9 cellular contexts compared by ENCODE assay signal in the genomic region with DNA sequence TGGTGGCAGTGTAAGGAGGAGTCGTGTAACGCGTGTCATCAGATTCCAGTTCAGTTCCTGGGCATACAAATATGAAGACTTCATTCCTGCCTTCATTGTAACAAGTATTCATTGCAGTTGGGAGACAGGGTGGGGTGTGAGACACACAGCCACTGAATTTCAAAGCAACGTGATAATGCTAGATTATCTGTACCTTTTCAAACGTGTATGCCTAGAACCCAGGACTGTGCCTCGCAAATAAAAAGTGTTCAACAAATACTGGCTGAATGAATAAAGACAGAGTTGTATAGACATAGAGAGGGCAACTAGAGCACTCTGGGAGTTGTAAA. TPM values are rescaled to one million over a fixed set of nuclear protein-coding genes. Genes with fewer than 3 reads are reported as not detected.
A peak's percentile ranks its signal among the peaks of the same experiment; 100 is the strongest.
DNase-seq lines count a peak whose midpoint lies in the region; ATAC-seq, FAIRE-seq and TF ChIP-seq lines count a peak whose summit lies in the region.
"Had no signal": no experiment of that assay in that cellular context is flagged by ENCODE, and none has a peak within 500 bp of the region (broad histone marks: within the 10 kb centered on the region; RNA-seq: fewer than 3 reads in every experiment).

No MANE protein-coding gene starts in this region.

- TF ChIP-seq POLR2A in H54 (IDR thresholded peaks at IDR 0.05; ENCODE audit: low read depth, low read length): no peak

- H3K4me3 ChIP-seq in A673 (ENCODE audit: low read depth, low read length, poor library complexity, severe bottlenecking): peak overlapping the region; percentile 82
- peak overlapping the region; percentile 98 for H3K4me3 ChIP-seq in Jurkat, Clone E6-1 (ENCODE audit: low read length)
- peak overlapping the region; percentile 83 for H3K4me3 ChIP-seq in naive thymus-derived CD4-positive, alpha-beta T cell (ENCODE audit: low read length)

- no peaks in the 10 kb centered on the region for H3K27me3 ChIP-seq in A673 (replicated peaks; ENCODE audit: insufficient read depth, low read depth, low read length, poor library complexity)
- no peaks in the 10 kb centered on the region for H3K27me3 ChIP-seq in naive thymus-derived CD4-positive, alpha-beta T cell (ENCODE audit: control insufficient read depth in 2 of 2, insufficient read depth in 2 of 2, low read length in 2 of 2)

- H3K36me3 ChIP-seq in A673 (ENCODE audit: insufficient read depth, low read length, poor library complexity, severe bottlenecking): peaks cover 26% of the 10 kb centered on the region
- H3K36me3 ChIP-seq in naive thymus-derived CD4-positive, alpha-beta T cell (ENCODE audit: control insufficient read depth in 2 of 3, insufficient read depth in 3 of 3, low read length in 3 of 3): peaks cover 0 to 28% (median 10%) of the 10 kb centered on the region in 3 experiments

- POLR2A ChIA-PET in A673 (lab: Charles Lee; ENCODE audit: low non-redundant PET): no interaction called here
- POLR2A ChIA-PET in naive thymus-derived CD4-positive, alpha-beta T cell (lab: Charles Lee): no interaction called here

- in situ Hi-C loops in GM13977 (cut with MboI; ENCODE audit: low pct_unique_long_range_greater_than_20kb, low sequenced_read_pairs, unreplicated experiment): no loop called here

- peaks cover 0 to 2% (median 0%) of the 10 kb centered on the region in 11 donors for H3K9me3 Mint-ChIP-seq in naive thymus-derived CD4-positive, alpha-beta T cell

- peak overlapping the region; percentile 95 to 100 (median 98) for H3K4me3 Mint-ChIP-seq in naive thymus-derived CD4-positive, alpha-beta T cell

- ATAC-seq in naive thymus-derived CD4-positive, alpha-beta T cell: no peak
- no peak for ATAC-seq in esophagus mucosa

- H3K4me1 Mint-ChIP-seq in naive thymus-derived CD4-positive, alpha-beta T cell: peaks cover 31 to 70% (median 60%) of the 10 kb centered on the region in 7 donors

- peaks cover 18% of the 10 kb centered on the region for H3K4me1 ChIP-seq in A673 (ENCODE audit: insufficient read depth, low read length, poor library complexity, severe bottlenecking)
- H3K4me1 ChIP-seq in naive thymus-derived CD4-positive, alpha-beta T cell (ENCODE audit: control insufficient read depth in 2 of 2, insufficient read depth in 2 of 2, low read length in 2 of 2): peaks cover 11 to 25% of the 10 kb centered on the region in 2 donors

- no peak for DNase-seq in A673 (ENCODE audit: low spot score)
- no peak for DNase-seq in Jurkat, Clone E6-1 (ENCODE audit: low read depth, low spot score)
- no peak for DNase-seq in caudate nucleus (lab: John Stamatoyannopoulos, UW)
- DNase-seq in naive thymus-derived CD4-positive, alpha-beta T cell: no peak
- DNase-seq in activated CD4-positive, CD25-positive, alpha-beta regulatory T cell (lab: John Stamatoyannopoulos, UW): no peak
- DNase-seq in GM13977 (ENCODE audit: low spot score): no peak
- DNase-seq in H54 (ENCODE audit: insufficient read length, low spot score): no peak

- intact Hi-C loops in A673 (cut with micrococcal nuclease; ENCODE audit: unreplicated experiment): no loop called here
- intact Hi-C loops in naive thymus-derived CD4-positive, alpha-beta T cell (cut with micrococcal nuclease): loop anchor here (1.0 to 5.0 kb wide), 6 partner anchors 129 to 821 kb away; a partner anchor contains a TSS

- peaks cover 3 to 17% (median 6%) of the 10 kb centered on the region in 5 donors for H3K36me3 Mint-ChIP-seq in naive thymus-derived CD4-positive, alpha-beta T cell

- CTCF ChIA-PET in A673 (lab: Charles Lee): no interaction called here
- CTCF ChIA-PET in naive thymus-derived CD4-positive, alpha-beta T cell (lab: Charles Lee): no interaction called here

- no peaks in the 10 kb centered on the region for H3K9me3 ChIP-seq in A673 (ENCODE audit: low read depth, low read length, poor library complexity, severe bottlenecking)
- no peaks in the 10 kb centered on the region for H3K9me3 ChIP-seq in naive thymus-derived CD4-positive, alpha-beta T cell (ENCODE audit: control insufficient read depth in 2 of 3, low read length in 3 of 3)

- FAIRE-seq in H54 (lab: Jason Lieb, UNC): no peak

- BruUV-seq in A673 (replicated peaks; lab: Mats Ljungman, UMichigan): no TSS peak

- peak overlapping the region in 8 of 9 donors; percentile 65 to 98 (median 91) for H3K27ac Mint-ChIP-seq in naive thymus-derived CD4-positive, alpha-beta T cell

- H3K27ac ChIP-seq in A673 (ENCODE audit: low read depth, low read length, poor library complexity, severe bottlenecking): no peak overlapping the region
- peak overlapping the region; percentile 95 for H3K27ac ChIP-seq in caudate nucleus (ENCODE audit: low read depth, low read length)
- no peak overlapping the region for H3K27ac ChIP-seq in naive thymus-derived CD4-positive, alpha-beta T cell (ENCODE audit: low read depth, low read length)

- TF ChIP-seq CTCF in A673 (conservative IDR thresholded peaks at IDR 0.05; ENCODE audit: low read depth, low read length) (no peak), GM13977 (IDR thresholded peaks at IDR 0.05; ENCODE audit: extremely low read depth, insufficient read depth, missing control alignments) (no peak)

- H3K27me3 Mint-ChIP-seq in naive thymus-derived CD4-positive, alpha-beta T cell: peaks cover 0 to 12% (median 0%) of the 10 kb centered on the region in 5 donors

RNA-seq across cellular contexts. Expression of a gene that starts 0.6 kb away (rescaled TPM):
- total RNA-seq in A673 (2021) (12.0 and 12.6 TPM in 2 replicates), esophagus mucosa (14.4 TPM)
- polyA plus RNA-seq in Jurkat, Clone E6-1 (2012; ENCODE audit: insufficient read depth, insufficient read length): 6.8 TPM
- total RNA-seq in naive thymus-derived CD4-positive, alpha-beta T cell: 10 to 100 TPM in 1 of 5 experiments, 1 to 10 TPM in 4; 7.4 to 12.8 (median 9.9) TPM
- polyA plus RNA-seq in naive thymus-derived CD4-positive, alpha-beta T cell: under 1 TPM; 0.81 to 0.99 TPM

RNA-seq across cellular contexts. Expression of a gene that starts 1.5 kb away (rescaled TPM):
- total RNA-seq in A673 (2021) (7.6 and 8.5 TPM in 2 replicates), esophagus mucosa (20.3 TPM)
- 6.1 TPM for polyA plus RNA-seq in Jurkat, Clone E6-1 (2012; ENCODE audit: insufficient read depth, insufficient read length)
- total RNA-seq in naive thymus-derived CD4-positive, alpha-beta T cell: 1 to 10 TPM; 2.3 to 4.6 (median 3.8) TPM
- polyA plus RNA-seq in naive thymus-derived CD4-positive, alpha-beta T cell: 1 to 10 TPM in 1 of 2 donors, under 1 TPM in 1; 0.64 to 2.2 TPM

RNA-seq across cellular contexts. Expression of a gene that starts 19.0 kb away (rescaled TPM):
- total RNA-seq in A673 (2021): 0.09 and 0.13 TPM in 2 replicates
- not detected for polyA plus RNA-seq in Jurkat, Clone E6-1 (2012; ENCODE audit: insufficient read depth, insufficient read length)
- total RNA-seq in naive thymus-derived CD4-positive, alpha-beta T cell: under 1 TPM in 2 of 5 experiments, not detected in 3; 0.11 to 0.15 TPM
- not detected for polyA plus RNA-seq in naive thymus-derived CD4-positive, alpha-beta T cell
- 62.2 TPM for total RNA-seq in esophagus mucosa

RNA-seq across cellular contexts. Expression of a gene that starts 37.1 kb away (rescaled TPM):
- not detected in 2 replicates for total RNA-seq in A673 (2021)
- not detected for polyA plus RNA-seq in Jurkat, Clone E6-1 (2012; ENCODE audit: insufficient read depth, insufficient read length)
- 1 to 10 TPM; 1.2 to 4.9 (median 3.1) TPM for total RNA-seq in naive thymus-derived CD4-positive, alpha-beta T cell
- under 1 TPM; 0.45 to 0.60 TPM for polyA plus RNA-seq in naive thymus-derived CD4-positive, alpha-beta T cell
- total RNA-seq in esophagus mucosa: not detected
- total RNA-seq: pulmonary artery endothelial cell had no signal

RNA-seq across cellular contexts. Expression of a gene that starts 52.5 kb away (rescaled TPM):
- total RNA-seq in A673 (2021): not detected in 2 replicates
- not detected for polyA plus RNA-seq in Jurkat, Clone E6-1 (2012; ENCODE audit: insufficient read depth, insufficient read length)
- total RNA-seq in naive thymus-derived CD4-positive, alpha-beta T cell: not detected
- polyA plus RNA-seq in naive thymus-derived CD4-positive, alpha-beta T cell: not detected
- 0.24 TPM for total RNA-seq in esophagus mucosa
- total RNA-seq: pulmonary artery endothelial cell had no signal

Comparison
In these comparisons a context has a peak if more than half of its experiments do, and no peak if none do; other contexts are left out.
1. RNA of a gene that starts 19.0 kb away (total RNA-seq): 62.2 TPM in esophagus mucosa (single experiment); 0.09 to 0.13 TPM in A673 and 0.11 to 0.15 TPM in naive thymus-derived CD4-positive, alpha-beta T cell; every median in the first group is over 10 times any median in the second.
2. Peak in every context shown above with its lines, with median percentiles within 50 percentile points of each other: H3K4me3 ChIP-seq.